ENCODE assay signal across 8 cellular contexts in genomic region chr7:54758702-54759665, GRCh38. TPM values are rescaled to one million over a fixed set of nuclear protein-coding genes. Genes with fewer than 3 reads are reported as not detected.
DNase-seq lines count a peak whose midpoint lies in the region; ATAC-seq and TF ChIP-seq lines count a peak whose summit lies in the region.

TSS of gene SEC61G (minus strand) at chr7:54759211. CDS start at chr7:54757588, 1,623 bp downstream.

- H3K27ac Mint-ChIP-seq in IgD-negative memory B cell = peak within 1 kb of the TSS; percentile 90 to 94 (median 94)

- H3K36me3 Mint-ChIP-seq in IgD-negative memory B cell = peaks cover 3% of the 10 kb centered on the region

- TF ChIP-seq CTCF in epithelial cell of esophagus (IDR thresholded peaks at IDR 0.05; ENCODE audit: insufficient read depth, low read depth, low read length, missing control alignments) = no peak

- peak within 1 kb of the TSS; percentile 97 to 99 (median 99) for H3K4me3 Mint-ChIP-seq in IgD-negative memory B cell

- DNase-seq in DMS 273 treated with DMSO at 0.1 percent for 48 hours (lab: John Stamatoyannopoulos, UW) = peak; percentile 92
- DNase-seq in OCI-M2 (lab: John Stamatoyannopoulos, UW; ENCODE audit: unreplicated experiment) = peak; percentile 36
- peak; percentile 94 for DNase-seq in activated T-cell treated with anti-CD3 and anti-CD28 coated beads for 4 hours
- peak; percentile 98 for DNase-seq in epithelial cell of esophagus (ENCODE audit: low read depth)
- peak; percentile 80 to 92 for DNase-seq in stimulated activated CD8-positive, alpha-beta memory T cell treated with anti-CD3 and anti-CD28 coated beads, Interleukin-4, amount 100 ng/mL, for 1 hour (ENCODE audit: low read depth in 2 of 2, low spot score in 1 of 2)

- H3K27me3 ChIP-seq in mononuclear cell (ENCODE audit: insufficient read depth, low read length) = peaks cover 4% of the 10 kb centered on the region

- no peaks in the 10 kb centered on the region for H3K9me3 Mint-ChIP-seq in IgD-negative memory B cell

- no peaks in the 10 kb centered on the region for H3K27me3 Mint-ChIP-seq in IgD-negative memory B cell

- H3K4me1 ChIP-seq in mononuclear cell (ENCODE audit: insufficient read depth, low read length) = peaks cover 22% of the 10 kb centered on the region

- H3K4me1 Mint-ChIP-seq in IgD-negative memory B cell = peaks cover 16 to 28% (median 23%) of the 10 kb centered on the region in 3 donors

- H3K4me3 ChIP-seq in epithelial cell of esophagus (ENCODE audit: low read length) (peak within 1 kb of the TSS; percentile 91), mononuclear cell (ENCODE audit: low read length) (peak within 1 kb of the TSS; percentile 81)

- ATAC-seq in GM21529 (IDR thresholded peaks at IDR 0.05; ENCODE audit: unreplicated experiment) = peak; percentile 94

- H3K9me3 ChIP-seq in mononuclear cell (ENCODE audit: low read depth, low read length) = no peaks in the 10 kb centered on the region

RNA-seq across cellular contexts. Expression of gene SEC61G, which starts in this region (rescaled TPM):
- 178 TPM for polyA plus RNA-seq in IgD-negative memory B cell
- 107 TPM for total RNA-seq in mononuclear cell

Comparison
In these comparisons a context has a peak if more than half of its experiments do, and no peak if none do; other contexts are left out.
1. Peak in every context shown above with its lines: DNase-seq, ATAC-seq and H3K4me3 ChIP-seq.
2. DNase-seq: peak in every context shown above with its lines; median percentile 98 in epithelial cell of esophagus; 94 in activated T-cell treated with anti-CD3 and anti-CD28 coated beads for 4 hours; 92 in DMS 273 treated with DMSO at 0.1 percent for 48 hours; 86 in stimulated activated CD8-positive, alpha-beta memory T cell treated with anti-CD3 and anti-CD28 coated beads, Interleukin-4, amount 100 ng/mL, for 1 hour; 36 in OCI-M2.